24 cellular contexts compared by ENCODE assay signal in the genomic region with DNA sequence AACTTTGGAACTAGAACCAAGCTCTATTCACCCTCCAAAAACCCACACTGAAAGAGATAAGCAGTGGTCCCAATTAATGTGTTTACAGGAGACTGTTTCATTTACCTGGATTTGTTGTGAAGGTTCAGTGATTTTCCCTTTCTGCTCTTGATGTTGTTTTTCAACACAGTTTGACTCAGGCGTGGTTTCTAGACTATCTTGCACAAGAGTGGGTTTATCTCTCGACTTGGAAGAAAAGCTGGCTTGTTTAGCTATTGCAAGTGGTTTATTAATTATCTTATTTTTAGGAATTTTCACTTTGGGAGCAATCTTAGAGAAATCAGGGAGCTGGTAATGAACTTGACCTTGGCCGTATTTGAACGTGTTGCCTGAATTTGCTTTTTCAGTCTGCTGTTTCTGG. TPM values are rescaled to one million over a fixed set of nuclear protein-coding genes. Genes with fewer than 3 reads are reported as not detected.
DNase-seq lines count a peak whose midpoint lies in the region; ATAC-seq and TF ChIP-seq lines count a peak whose summit lies in the region.
"Had no signal": no experiment of that assay in that cellular context is flagged by ENCODE, and none has a peak within 500 bp of the region (broad histone marks: within the 10 kb centered on the region; RNA-seq: fewer than 3 reads in every experiment).

No MANE protein-coding gene starts in this region.

- WGBS in esophagus muscularis mucosa = 75% methylated on average over 4 of the region's 4 CpGs
- 68 to 75% (median 70%) methylated on average over 4 of the region's 4 CpGs for WGBS in psoas muscle, 3 donors

- no peak for TF ChIP-seq POLR2A in esophagus muscularis mucosa (IDR thresholded peaks at IDR 0.05; ENCODE audit: low read depth)

- peak overlapping the region; percentile 2 to 77 (median 58) for H3K27ac ChIP-seq in esophagus muscularis mucosa (replicated peaks in 1 of 4)
- peak overlapping the region; percentile 25 for H3K27ac ChIP-seq in psoas muscle
- H3K27ac ChIP-seq in upper lobe of right lung = peak overlapping the region; percentile 58
- H3K27ac ChIP-seq: body of pancreas, colonic mucosa, foreskin keratinocyte had no signal

- H3K27me3 ChIP-seq in adipocyte (replicated peaks; ENCODE audit: control insufficient read depth, insufficient read depth, low read length) (no peaks in the 10 kb centered on the region), esophagus muscularis mucosa (no peaks in the 10 kb centered on the region), psoas muscle (ENCODE audit: insufficient read depth in 3 of 3, low read length in 2 of 3) (no peaks in the 10 kb centered on the region), upper lobe of right lung (no peaks in the 10 kb centered on the region)
- H3K27me3 ChIP-seq: body of pancreas, colonic mucosa, foreskin keratinocyte had no signal

- H3K36me3 ChIP-seq in adipocyte (ENCODE audit: control insufficient read depth, insufficient read depth, low read length, severe bottlenecking) = no peaks in the 10 kb centered on the region
- H3K36me3 ChIP-seq in esophagus muscularis mucosa = no peaks in the 10 kb centered on the region
- H3K36me3 ChIP-seq in psoas muscle (ENCODE audit: insufficient read depth in 1 of 2, low read depth in 1 of 2) = no peaks in the 10 kb centered on the region
- H3K36me3 ChIP-seq in upper lobe of right lung = no peaks in the 10 kb centered on the region
- H3K36me3 ChIP-seq: colonic mucosa had no signal

- no peak for TF ChIP-seq CTCF in esophagus muscularis mucosa (IDR thresholded peaks at IDR 0.05)
- TF ChIP-seq CTCF in psoas muscle (IDR thresholded peaks at IDR 0.05) = no peak
- TF ChIP-seq CTCF in upper lobe of right lung (IDR thresholded peaks at IDR 0.05) = no peak

- H3K4me3 ChIP-seq in adipocyte (ENCODE audit: low read length) = peak overlapping the region; percentile 55
- no peak overlapping the region for H3K4me3 ChIP-seq in esophagus muscularis mucosa
- H3K4me3 ChIP-seq in psoas muscle = no peak overlapping the region
- no peak overlapping the region for H3K4me3 ChIP-seq in upper lobe of right lung
- H3K4me3 ChIP-seq: body of pancreas, colonic mucosa had no signal

- H3K9me3 ChIP-seq in adipocyte (ENCODE audit: control insufficient read depth, low read length) = no peaks in the 10 kb centered on the region
- H3K9me3 ChIP-seq in esophagus muscularis mucosa = no peaks in the 10 kb centered on the region
- H3K9me3 ChIP-seq in psoas muscle = no peaks in the 10 kb centered on the region
- no peaks in the 10 kb centered on the region for H3K9me3 ChIP-seq in upper lobe of right lung
- H3K9me3 ChIP-seq: body of pancreas, colonic mucosa had no signal

- H3K4me1 ChIP-seq in adipocyte (ENCODE audit: control insufficient read depth, insufficient read depth, low read length) = peaks cover 20% of the 10 kb centered on the region
- peaks cover 7 to 30% (median 16%) of the 10 kb centered on the region in 4 donors for H3K4me1 ChIP-seq in esophagus muscularis mucosa
- no peaks in the 10 kb centered on the region for H3K4me1 ChIP-seq in psoas muscle
- H3K4me1 ChIP-seq in upper lobe of right lung = peaks cover 11% of the 10 kb centered on the region
- H3K4me1 ChIP-seq: body of pancreas, colonic mucosa had no signal

- DNase-seq in adipocyte (ENCODE audit: low read depth) = no peak
- no peak for DNase-seq in esophagus muscularis mucosa (ENCODE audit: extremely low spot score)
- DNase-seq in psoas muscle = no peak
- DNase-seq in upper lobe of right lung = no peak
- no peak for DNase-seq in NCI-H128 (lab: John Stamatoyannopoulos, UW; ENCODE audit: unreplicated experiment)
- no peak for DNase-seq in cerebellum (ENCODE audit: low spot score)
- DNase-seq: activated CD4-positive, alpha-beta T cell treated with anti-CD3 and anti-CD28 coated beads for 4 hours; activated gamma-delta T cell; body of pancreas; CD4-positive, CD25-positive, alpha-beta regulatory T cell; colonic mucosa; effector memory CD4-positive, alpha-beta T cell; foreskin keratinocyte; mesendoderm; NCI-H1092; NCI-H2029; NCI-H524 treated with DMSO at 0.1 percent for 48 hours; PC-3; SHP77; small intestine; stimulated activated naive CD8-positive, alpha-beta T cell treated with anti-CD3 and anti-CD28 coated beads, Interleukin-15, amount 100 ng/mL, for 72 hours had no signal

- intact Hi-C loops in esophagus muscularis mucosa (cut with DNase I) (no loop called here), psoas muscle (cut with DNase I) (no loop called here), upper lobe of right lung (cut with DNase I) (no loop called here)

- no peak for ATAC-seq in psoas muscle
- ATAC-seq in upper lobe of right lung = no peak
- no peak for ATAC-seq in GM21381 (IDR thresholded peaks at IDR 0.05; ENCODE audit: unreplicated experiment)
- ATAC-seq: body of pancreas; foreskin keratinocyte; PC-3; stimulated activated naive CD8-positive, alpha-beta T cell treated with anti-CD3 and anti-CD28 coated beads, Interleukin-15, amount 100 ng/mL, for 72 hours had no signal

- H3K9ac ChIP-seq in adipocyte (ENCODE audit: low read length) = no peak overlapping the region

- no peak for TF ChIP-seq EP300 in esophagus muscularis mucosa (IDR thresholded peaks at IDR 0.05)

RNA-seq across cellular contexts. Expression of gene AKNAD1, which starts 5.3 kb away (rescaled TPM):
- total RNA-seq in esophagus muscularis mucosa = 1 to 10 TPM in 3 of 4 donors, under 1 TPM in 1; 0.13 to 7.5 (median 1.5) TPM
- total RNA-seq in psoas muscle = 1 to 10 TPM in 2 of 4 donors, under 1 TPM in 2; 0.47 to 2.1 (median 0.91) TPM
- 1 to 10 TPM in 1 of 3 donors, under 1 TPM in 2; 0.14 to 1.1 (median 0.51) TPM for polyA plus RNA-seq in psoas muscle
- 0.67 TPM for total RNA-seq in upper lobe of right lung
- total RNA-seq in cerebellum = 1.3 TPM
- total RNA-seq: body of pancreas; CD4-positive, CD25-positive, alpha-beta regulatory T cell; colonic mucosa; epithelial cell of proximal tubule; pulmonary artery endothelial cell had no signal
- polyA plus RNA-seq: CD4-positive, CD25-positive, alpha-beta regulatory T cell had no signal

RNA-seq across cellular contexts. Expression of gene GPSM2, which starts 25.2 kb away (rescaled TPM):
- total RNA-seq in esophagus muscularis mucosa (100 to 1,000 TPM in 2 of 4 donors, 10 to 100 TPM in 2; 59.8 to 105 (median 90.9) TPM), psoas muscle (10 to 100 TPM; 26.4 to 84.0 (median 55.9) TPM), upper lobe of right lung (17.2 TPM), cerebellum (48.0 TPM)
- 10 to 100 TPM in 2 of 3 donors, 1 to 10 TPM in 1; 3.5 to 36.0 (median 17.5) TPM for polyA plus RNA-seq in psoas muscle
